Comparison of ENCODE assay signal across 1 cellular context in the genomic region with DNA sequence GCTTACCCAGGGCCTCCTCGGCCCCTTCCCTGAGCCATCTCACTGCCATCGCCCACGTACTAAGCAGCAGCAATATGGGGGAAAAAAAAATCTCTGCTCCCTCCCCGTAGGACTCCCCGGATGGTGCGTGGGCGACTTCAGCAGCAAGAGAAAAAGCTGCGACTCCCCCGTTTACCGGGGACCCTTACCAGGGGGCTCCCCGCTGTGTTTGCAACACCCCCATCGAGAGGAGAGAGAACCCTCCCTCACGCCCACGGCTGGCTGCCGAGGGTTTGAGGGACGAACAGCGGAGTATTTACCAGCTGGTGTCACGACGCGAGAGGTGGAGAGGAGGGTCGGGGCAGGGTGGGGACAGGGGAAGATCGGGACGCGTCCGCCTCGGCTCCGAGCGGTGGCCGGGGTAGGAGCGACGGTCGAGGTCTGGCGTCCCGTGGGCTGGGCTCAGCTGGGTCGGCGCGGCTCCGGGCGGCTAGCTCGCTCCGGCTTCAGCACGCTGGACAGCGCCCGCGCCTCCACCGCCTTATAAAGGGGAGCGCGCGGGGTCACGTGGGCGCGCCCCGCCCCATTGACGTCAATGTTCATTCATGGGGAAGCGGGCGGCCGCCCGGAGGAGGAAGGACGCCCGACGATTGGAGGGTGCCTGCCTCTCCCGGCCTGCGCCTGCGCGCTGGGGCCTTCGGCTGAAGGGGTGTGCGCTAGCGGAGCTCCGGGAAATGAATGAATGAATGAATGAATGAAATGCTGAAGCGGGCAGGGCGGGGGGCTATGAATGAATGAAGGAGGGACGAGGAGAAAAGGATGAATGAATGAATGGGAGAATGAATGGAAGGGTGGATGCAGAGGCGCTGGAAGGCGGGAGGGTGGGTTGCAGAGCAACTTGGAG.
TF ChIP-seq lines count a peak whose summit lies in the region.

Gene VGF, minus strand, starts transcription at position 495 of the 883 bp plus-strand sequence. CDS start 726 bp downstream, outside the sequence.

TF ChIP-seq in HEK293, 187 proteins besides CTCF, POLR2A, EP300 and RAD21 (continued from another document and continues in another):
- TF ChIP-seq, protein P1, sequence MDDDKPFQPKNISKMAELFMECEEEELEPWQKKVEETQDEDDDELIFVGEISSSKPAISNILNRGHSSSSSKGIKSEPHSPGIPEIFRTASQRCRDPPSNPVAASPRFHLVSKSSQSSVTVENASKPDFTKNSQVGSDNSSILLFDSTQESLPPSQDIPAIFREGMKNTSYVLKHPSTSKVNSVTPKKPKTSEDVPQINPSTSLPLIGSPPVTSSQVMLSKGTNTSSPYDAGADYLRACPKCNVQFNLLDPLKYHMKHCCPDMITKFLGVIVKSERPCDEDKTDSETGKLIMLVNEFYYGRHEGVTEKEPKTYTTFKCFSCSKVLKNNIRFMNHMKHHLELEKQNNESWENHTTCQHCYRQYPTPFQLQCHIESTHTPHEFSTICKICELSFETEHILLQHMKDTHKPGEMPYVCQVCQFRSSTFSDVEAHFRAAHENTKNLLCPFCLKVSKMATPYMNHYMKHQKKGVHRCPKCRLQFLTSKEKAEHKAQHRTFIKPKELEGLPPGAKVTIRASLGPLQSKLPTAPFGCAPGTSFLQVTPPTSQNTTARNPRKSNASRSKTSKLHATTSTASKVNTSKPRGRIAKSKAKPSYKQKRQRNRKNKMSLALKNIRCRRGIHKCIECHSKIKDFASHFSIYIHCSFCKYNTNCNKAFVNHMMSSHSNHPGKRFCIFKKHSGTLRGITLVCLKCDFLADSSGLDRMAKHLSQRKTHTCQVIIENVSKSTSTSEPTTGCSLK (tag by site-specific recombination; IDR thresholded peaks at IDR 0.05): no peak
- no peak for TF ChIP-seq YY2 (tag by site-specific recombination; IDR thresholded peaks at IDR 0.05)
- TF ChIP-seq ZNF600 (tag by site-specific recombination; IDR thresholded peaks at IDR 0.05): peak; percentile 79; the same call in 1 of the 2 replicates
- no peak for TF ChIP-seq ZNF23 (tag by site-specific recombination; IDR thresholded peaks at IDR 0.05; ENCODE audit: borderline replicate concordance)
- no peak for TF ChIP-seq OVOL3 (tag by site-specific recombination; IDR thresholded peaks at IDR 0.05)
- no peak for TF ChIP-seq ZNF677 (tag by site-specific recombination; IDR thresholded peaks at IDR 0.05)
- 0 out of 2 replicates have a peak, but pooled peaks have one; percentile 36 for TF ChIP-seq GLI4 (tag by site-specific recombination; IDR thresholded peaks at IDR 0.05)
- TF ChIP-seq ZNF2 (tag by site-specific recombination; IDR thresholded peaks at IDR 0.05): peak; percentile 11
- peak; percentile 82 for TF ChIP-seq EGR2 (tag by site-specific recombination; IDR thresholded peaks at IDR 0.05; ENCODE audit: low read depth)
- TF ChIP-seq ZNF518A (tag by site-specific recombination; conservative IDR thresholded peaks at IDR 0.05; ENCODE audit: low read depth): no peak
- TF ChIP-seq, protein P2, sequence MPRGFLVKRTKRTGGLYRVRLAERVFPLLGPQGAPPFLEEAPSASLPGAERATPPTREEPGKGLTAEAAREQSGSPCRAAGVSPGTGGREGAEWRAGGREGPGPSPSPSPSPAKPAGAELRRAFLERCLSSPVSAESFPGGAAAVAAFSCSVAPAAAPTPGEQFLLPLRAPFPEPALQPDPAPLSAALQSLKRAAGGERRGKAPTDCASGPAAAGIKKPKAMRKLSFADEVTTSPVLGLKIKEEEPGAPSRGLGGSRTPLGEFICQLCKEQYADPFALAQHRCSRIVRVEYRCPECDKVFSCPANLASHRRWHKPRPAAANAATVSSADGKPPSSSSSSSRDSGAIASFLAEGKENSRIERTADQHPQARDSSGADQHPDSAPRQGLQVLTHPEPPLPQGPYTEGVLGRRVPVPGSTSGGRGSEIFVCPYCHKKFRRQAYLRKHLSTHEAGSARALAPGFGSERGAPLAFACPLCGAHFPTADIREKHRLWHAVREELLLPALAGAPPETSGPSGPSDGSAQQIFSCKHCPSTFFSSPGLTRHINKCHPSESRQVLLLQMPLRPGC (tag by site-specific recombination; IDR thresholded peaks at IDR 0.05): peak; percentile 66
- TF ChIP-seq ZNF140 (tag by site-specific recombination; IDR thresholded peaks at IDR 0.05): no peak
- no peak for TF ChIP-seq ZNF521 (tag by site-specific recombination; IDR thresholded peaks at IDR 0.05)
- no peak for TF ChIP-seq ZNF184 (tag by site-specific recombination; IDR thresholded peaks at IDR 0.05)
- peak; percentile 72; the same call in 1 of the 2 replicates for TF ChIP-seq ZNF394 (tag by site-specific recombination; IDR thresholded peaks at IDR 0.05; ENCODE audit: borderline replicate concordance)
- TF ChIP-seq ZNF560 (tag by site-specific recombination; IDR thresholded peaks at IDR 0.05; ENCODE audit: borderline replicate concordance): no peak
- no peak for TF ChIP-seq ZNF510 (tag by site-specific recombination; IDR thresholded peaks at IDR 0.05; ENCODE audit: insufficient replicate concordance)
- no peak for TF ChIP-seq ZNF341 (tag by site-specific recombination; IDR thresholded peaks at IDR 0.05; ENCODE audit: low read depth)
- TF ChIP-seq HOXD13 (CRISPR knock-in tag; IDR thresholded peaks at IDR 0.05; ENCODE audit: borderline replicate concordance): no peak
- no peak for TF ChIP-seq ZNF266 (tag by site-specific recombination; IDR thresholded peaks at IDR 0.05; ENCODE audit: low read depth)
- TF ChIP-seq PBX3 (CRISPR knock-in tag; IDR thresholded peaks at IDR 0.05): peak; percentile 91; the same call in 1 of the 2 replicates
- TF ChIP-seq ZNF670 (tag by site-specific recombination; IDR thresholded peaks at IDR 0.05; ENCODE audit: low read depth): no peak
- no peak for TF ChIP-seq ZNF302 (tag by site-specific recombination; IDR thresholded peaks at IDR 0.05; ENCODE audit: low read depth)
- TF ChIP-seq ZNF654 (tag by site-specific recombination; IDR thresholded peaks at IDR 0.05; ENCODE audit: low read depth): no peak
- no peak for TF ChIP-seq ZNF596 (tag by site-specific recombination; IDR thresholded peaks at IDR 0.05)
- TF ChIP-seq KLF16 (tag by site-specific recombination; IDR thresholded peaks at IDR 0.05): peak; percentile 92
- TF ChIP-seq SP2 (tag by site-specific recombination; IDR thresholded peaks at IDR 0.05): peak; percentile 91
- TF ChIP-seq ZSCAN30 (tag by site-specific recombination; IDR thresholded peaks at IDR 0.05): peak; percentile 89
- TF ChIP-seq PRDM1 (tag by site-specific recombination; IDR thresholded peaks at IDR 0.05): no peak
- TF ChIP-seq ZNF76 (tag by site-specific recombination; IDR thresholded peaks at IDR 0.05; ENCODE audit: borderline replicate concordance, low read depth): no peak; the same call in 1 of the 2 replicates
- peak; percentile 59; the same call in 1 of the 2 replicates for TF ChIP-seq ATF2 (tag by site-specific recombination; IDR thresholded peaks at IDR 0.05; ENCODE audit: low read depth)
- no peak for TF ChIP-seq ZNF157 (tag by site-specific recombination; IDR thresholded peaks at IDR 0.05)
- TF ChIP-seq ZNF513 (tag by site-specific recombination; IDR thresholded peaks at IDR 0.05): no peak; the same call in 1 of the 2 replicates
- no peak for TF ChIP-seq ZNF423 (tag by site-specific recombination; IDR thresholded peaks at IDR 0.05)
- no peak for TF ChIP-seq ZBTB17 (tag by site-specific recombination; IDR thresholded peaks at IDR 0.05)
- TF ChIP-seq ZNF544 (tag by site-specific recombination; IDR thresholded peaks at IDR 0.05): no peak
- TF ChIP-seq ZNF843 (tag by site-specific recombination; IDR thresholded peaks at IDR 0.05): peak; percentile 47
- TF ChIP-seq PRDM4 (tag by site-specific recombination; IDR thresholded peaks at IDR 0.05): no peak
- peak; percentile 92 for TF ChIP-seq ZNF629 (tag by site-specific recombination; IDR thresholded peaks at IDR 0.05)
- no peak for TF ChIP-seq ZNF623 (tag by site-specific recombination; IDR thresholded peaks at IDR 0.05)
- no peak for TF ChIP-seq ZNF274 (IDR thresholded peaks at IDR 0.05; ENCODE audit: low read length)
- TF ChIP-seq ZNF274 (tag by site-specific recombination; IDR thresholded peaks at IDR 0.05; ENCODE audit: borderline replicate concordance): no peak
- TF ChIP-seq KLF9 (tag by site-specific recombination; IDR thresholded peaks at IDR 0.05; ENCODE audit: low read depth): peak; percentile 94
- no peak for TF ChIP-seq YY1 (tag by site-specific recombination; IDR thresholded peaks at IDR 0.05)
- no peak for TF ChIP-seq ZNF549 (tag by site-specific recombination; IDR thresholded peaks at IDR 0.05)
